ENCODE assay signal across 8 cellular contexts in genomic region chr11:128483211-128483788, GRCh38.
DNase-seq lines count a peak whose midpoint lies in the region; ATAC-seq lines count a peak whose summit lies in the region.

No MANE protein-coding gene starts in this region.

- H3K4me1 Mint-ChIP-seq in activated naive CD4-positive, alpha-beta T cell treated with anti-CD3 and anti-CD28 coated beads, Interleukin-2, amount 10 ng/mL, durations not matched to agents 7 days and 5 days: peaks cover 98% of the 10 kb centered on the region
- H3K4me1 Mint-ChIP-seq in activated T-helper 1 cell treated with anti-CD3 and anti-CD28 coated beads, Interleukin-12 subunit alpha, Interleukin-12 subunit beta, Interleukin-2, Interleukin-4 antibody, amounts not matched to agents 30 ng/mL and 10 ng/mL and 1 ng/mL, durations not matched to agents 14 hours and 24 hours and 36 hours (ENCODE audit: low read depth): peaks cover 96% of the 10 kb centered on the region
- H3K4me1 Mint-ChIP-seq in stimulated activated effector memory CD8-positive, alpha-beta T cell treated with anti-CD3 and anti-CD28 coated beads, Interleukin-12 subunit alpha, Interleukin-12 subunit beta, amount 100 ng/mL, for 72 hours: peaks cover 92% of the 10 kb centered on the region

- no peak for DNase-seq in activated naive CD4-positive, alpha-beta T cell treated with anti-CD3 and anti-CD28 coated beads, Interleukin-2, amount 10 ng/mL, durations not matched to agents 7 days and 5 days
- no peak for DNase-seq in activated naive CD4-positive, alpha-beta T cell treated with anti-CD3 and anti-CD28 coated beads, Interleukin-2, amount 50 U/mL, for 16 hours
- no peak for DNase-seq in activated T-helper 1 cell treated with anti-CD3 and anti-CD28 coated beads, Interleukin-12 subunit alpha, Interleukin-12 subunit beta, Interleukin-2, Interleukin-4 antibody, amounts not matched to agents 30 ng/mL and 10 ng/mL and 1 ng/mL, durations not matched to agents 14 hours and 24 hours and 36 hours (ENCODE audit: low spot score)
- no peak for DNase-seq in stimulated activated effector memory CD8-positive, alpha-beta T cell treated with anti-CD3 and anti-CD28 coated beads, Interleukin-12 subunit alpha, Interleukin-12 subunit beta, amount 100 ng/mL, for 72 hours (ENCODE audit: low spot score in 2 of 2)
- DNase-seq in DMS153 treated with DMSO at 0.1 percent for 48 hours (lab: John Stamatoyannopoulos, UW; ENCODE audit: unreplicated experiment): no peak
- no peak for DNase-seq in left ventricle myocardium superior
- no peak for DNase-seq in ecto neural progenitor cell (ENCODE audit: low spot score)

- no peaks in the 10 kb centered on the region for H3K27me3 Mint-ChIP-seq in activated naive CD4-positive, alpha-beta T cell treated with anti-CD3 and anti-CD28 coated beads, Interleukin-2, amount 10 ng/mL, durations not matched to agents 7 days and 5 days
- H3K27me3 Mint-ChIP-seq in activated T-helper 1 cell treated with anti-CD3 and anti-CD28 coated beads, Interleukin-12 subunit alpha, Interleukin-12 subunit beta, Interleukin-2, Interleukin-4 antibody, amounts not matched to agents 30 ng/mL and 10 ng/mL and 1 ng/mL, durations not matched to agents 14 hours and 24 hours and 36 hours (ENCODE audit: insufficient read depth): no peaks in the 10 kb centered on the region

- peak; percentile 65 for ATAC-seq in HG03066 (IDR thresholded peaks at IDR 0.05; ENCODE audit: low read depth, unreplicated experiment)
- ATAC-seq in stimulated activated effector memory CD8-positive, alpha-beta T cell treated with anti-CD3 and anti-CD28 coated beads, Interleukin-12 subunit alpha, Interleukin-12 subunit beta, amount 100 ng/mL, for 72 hours: peak; percentile 31
- ATAC-seq in left ventricle myocardium superior: no peak

- intact Hi-C loops in activated T-helper 1 cell treated with anti-CD3 and anti-CD28 coated beads, Interleukin-12 subunit alpha, Interleukin-12 subunit beta, Interleukin-2, Interleukin-4 antibody, amounts not matched to agents 30 ng/mL and 10 ng/mL and 1 ng/mL, durations not matched to agents 14 hours and 24 hours and 36 hours (cut with micrococcal nuclease): loop anchor here (1.0 to 5.0 kb wide), 2 partner anchors 25 to 349 kb away; no protein-coding TSS in a partner anchor
- intact Hi-C loops in left ventricle myocardium superior (cut with micrococcal nuclease): no loop called here

- CTCF ChIA-PET in activated naive CD4-positive, alpha-beta T cell treated with anti-CD3 and anti-CD28 coated beads, Interleukin-2, amount 10 ng/mL, durations not matched to agents 7 days and 5 days (lab: Charles Lee): interaction anchor here (1.2 to 2.7 kb wide), 11 partner anchors 8 to 193 kb away, joined by 3 to 12 read pairs (median 8); no protein-coding TSS in a partner anchor

- H3K27ac Mint-ChIP-seq in activated naive CD4-positive, alpha-beta T cell treated with anti-CD3 and anti-CD28 coated beads, Interleukin-2, amount 10 ng/mL, durations not matched to agents 7 days and 5 days: peak overlapping the region; percentile 92
- peak overlapping the region; percentile 95 for H3K27ac Mint-ChIP-seq in activated T-helper 1 cell treated with anti-CD3 and anti-CD28 coated beads, Interleukin-12 subunit alpha, Interleukin-12 subunit beta, Interleukin-2, Interleukin-4 antibody, amounts not matched to agents 30 ng/mL and 10 ng/mL and 1 ng/mL, durations not matched to agents 14 hours and 24 hours and 36 hours
- H3K27ac Mint-ChIP-seq in stimulated activated effector memory CD8-positive, alpha-beta T cell treated with anti-CD3 and anti-CD28 coated beads, Interleukin-12 subunit alpha, Interleukin-12 subunit beta, amount 100 ng/mL, for 72 hours: peak overlapping the region; percentile 96

- peak overlapping the region; percentile 77 for H3K4me3 Mint-ChIP-seq in activated naive CD4-positive, alpha-beta T cell treated with anti-CD3 and anti-CD28 coated beads, Interleukin-2, amount 10 ng/mL, durations not matched to agents 7 days and 5 days
- H3K4me3 Mint-ChIP-seq in activated T-helper 1 cell treated with anti-CD3 and anti-CD28 coated beads, Interleukin-12 subunit alpha, Interleukin-12 subunit beta, Interleukin-2, Interleukin-4 antibody, amounts not matched to agents 30 ng/mL and 10 ng/mL and 1 ng/mL, durations not matched to agents 14 hours and 24 hours and 36 hours: peak overlapping the region; percentile 80
- H3K4me3 Mint-ChIP-seq in stimulated activated effector memory CD8-positive, alpha-beta T cell treated with anti-CD3 and anti-CD28 coated beads, Interleukin-12 subunit alpha, Interleukin-12 subunit beta, amount 100 ng/mL, for 72 hours: peak overlapping the region; percentile 71

- H3K36me3 Mint-ChIP-seq in activated naive CD4-positive, alpha-beta T cell treated with anti-CD3 and anti-CD28 coated beads, Interleukin-2, amount 10 ng/mL, durations not matched to agents 7 days and 5 days: peaks cover 96% of the 10 kb centered on the region
- peaks cover 90% of the 10 kb centered on the region for H3K36me3 Mint-ChIP-seq in activated T-helper 1 cell treated with anti-CD3 and anti-CD28 coated beads, Interleukin-12 subunit alpha, Interleukin-12 subunit beta, Interleukin-2, Interleukin-4 antibody, amounts not matched to agents 30 ng/mL and 10 ng/mL and 1 ng/mL, durations not matched to agents 14 hours and 24 hours and 36 hours (ENCODE audit: low read depth)
- H3K36me3 Mint-ChIP-seq in stimulated activated effector memory CD8-positive, alpha-beta T cell treated with anti-CD3 and anti-CD28 coated beads, Interleukin-12 subunit alpha, Interleukin-12 subunit beta, amount 100 ng/mL, for 72 hours: peaks cover 100% of the 10 kb centered on the region

- H3K9me3 Mint-ChIP-seq in activated naive CD4-positive, alpha-beta T cell treated with anti-CD3 and anti-CD28 coated beads, Interleukin-2, amount 10 ng/mL, durations not matched to agents 7 days and 5 days: no peaks in the 10 kb centered on the region
- no peaks in the 10 kb centered on the region for H3K9me3 Mint-ChIP-seq in activated T-helper 1 cell treated with anti-CD3 and anti-CD28 coated beads, Interleukin-12 subunit alpha, Interleukin-12 subunit beta, Interleukin-2, Interleukin-4 antibody, amounts not matched to agents 30 ng/mL and 10 ng/mL and 1 ng/mL, durations not matched to agents 14 hours and 24 hours and 36 hours
- H3K9me3 Mint-ChIP-seq in stimulated activated effector memory CD8-positive, alpha-beta T cell treated with anti-CD3 and anti-CD28 coated beads, Interleukin-12 subunit alpha, Interleukin-12 subunit beta, amount 100 ng/mL, for 72 hours: no peaks in the 10 kb centered on the region
